8 cellular contexts compared by ENCODE assay signal in genomic region chr2:45728458-45728942, GRCh38.
DNase-seq lines count a peak whose midpoint lies in the region; ATAC-seq and TF ChIP-seq lines count a peak whose summit lies in the region.
"Had no signal": no experiment of that assay in that cellular context is flagged by ENCODE, and none has a peak within 500 bp of the region (broad histone marks: within the 10 kb centered on the region; RNA-seq: fewer than 3 reads in every experiment).

No MANE protein-coding gene starts in this region.

- peak overlapping the region; percentile 31 to 89 (median 70) for H3K27ac ChIP-seq in spleen
- no peak overlapping the region for H3K27ac ChIP-seq in ovary
- H3K27ac ChIP-seq: heart right ventricle had no signal

- H3K27me3 ChIP-seq in spleen (replicated peaks in 1 of 7): no peaks in the 10 kb centered on the region
- H3K27me3 ChIP-seq in ovary: no peaks in the 10 kb centered on the region
- H3K27me3 ChIP-seq: heart right ventricle had no signal

- DNase-seq in spleen: no peak
- DNase-seq in DMS79 treated with DMSO at 0.1 percent for 48 hours (lab: John Stamatoyannopoulos, UW): no peak
- DNase-seq in mucosa of gallbladder (ENCODE audit: low spot score): no peak
- DNase-seq in ovary: no peak
- DNase-seq: heart right ventricle had no signal

- ATAC-seq in GM19025 (IDR thresholded peaks at IDR 0.05; ENCODE audit: low read depth, unreplicated experiment): peak; percentile 84
- ATAC-seq in HG02610 (IDR thresholded peaks at IDR 0.05; ENCODE audit: unreplicated experiment): peak; percentile 80
- ATAC-seq in HG03520 (IDR thresholded peaks at IDR 0.05; ENCODE audit: unreplicated experiment): peak; percentile 76
- ATAC-seq: heart right ventricle had no signal

- intact Hi-C loops in spleen (cut with DNase I; ENCODE audit: low total_unique reads) (no loop called here), ovary (cut with DNase I) (no loop called here)

- H3K4me3 ChIP-seq in spleen: no peak overlapping the region
- H3K4me3 ChIP-seq in ovary: no peak overlapping the region
- H3K4me3 ChIP-seq: heart right ventricle had no signal

- H3K36me3 ChIP-seq in spleen (no peaks in the 10 kb centered on the region), ovary (no peaks in the 10 kb centered on the region)
- H3K36me3 ChIP-seq: heart right ventricle had no signal

- peaks cover 15 to 97% (median 59%) of the 10 kb centered on the region in 6 donors for H3K4me1 ChIP-seq in spleen
- no peaks in the 10 kb centered on the region for H3K4me1 ChIP-seq in ovary (ENCODE audit: insufficient read depth)

- TF ChIP-seq POLR2A in spleen (IDR thresholded peaks at IDR 0.05) (no peak), ovary (IDR thresholded peaks at IDR 0.05) (no peak)

- H3K9me3 ChIP-seq in spleen (no peaks in the 10 kb centered on the region), ovary (no peaks in the 10 kb centered on the region)
- H3K9me3 ChIP-seq: heart right ventricle had no signal

- no peak for TF ChIP-seq CTCF in spleen (IDR thresholded peaks at IDR 0.05 in 8 of 11, conservative IDR thresholded peaks at IDR 0.05 in 3 of 11)
- TF ChIP-seq CTCF in ovary (IDR thresholded peaks at IDR 0.05): no peak

- WGBS in spleen, 5 donors: 54 to 78% (median 74%) methylated on average over 4 of the region's 4 CpGs
- 89 to 95% (median 90%) methylated on average over 4 of the region's 4 CpGs for WGBS in ovary, 3 donors

- no peak for TF ChIP-seq EP300 in ovary (IDR thresholded peaks at IDR 0.05)

Comparison
In these comparisons a context has a peak if more than half of its experiments do, and no peak if none do; other contexts are left out.
1. H3K27ac ChIP-seq: peak in spleen (8 of 8); none in ovary (0 of 2).
2. Peak in every context shown above with its lines, with median percentiles within 50 percentile points of each other: ATAC-seq.